Comparison of ENCODE assay signal across 11 cellular contexts in genomic region chr3:171788546-171789351, GRCh38. TPM values are rescaled to one million over a fixed set of nuclear protein-coding genes. Genes with fewer than 3 reads are reported as not detected.
DNase-seq lines count a peak whose midpoint lies in the region; ATAC-seq and TF ChIP-seq lines count a peak whose summit lies in the region.
"Had no signal": no experiment of that assay in that cellular context is flagged by ENCODE, and none has a peak within 500 bp of the region (broad histone marks: within the 10 kb centered on the region; RNA-seq: fewer than 3 reads in every experiment).

No MANE protein-coding gene starts in this region.

- peaks cover 8% of the 10 kb centered on the region for H3K27me3 Mint-ChIP-seq in activated CD4-positive, alpha-beta T cell treated with anti-CD3 and anti-CD28 coated beads, Interleukin-2, amount 10 ng/mL, durations not matched to agents 7 days and 5 days
- peaks cover 4% of the 10 kb centered on the region for H3K27me3 Mint-ChIP-seq in activated T-cell treated with anti-CD3 and anti-CD28 coated beads, Interleukin-2, amount 50 U/mL, for 4 hours (ENCODE audit: low read depth)
- H3K27me3 Mint-ChIP-seq in immature natural killer cell (ENCODE audit: low read depth in 3 of 3), result peaks cover 0 to 2% (median 0%) of the 10 kb centered on the region in 3 donors

- H3K27me3 ChIP-seq in adipocyte (replicated peaks; ENCODE audit: control insufficient read depth, insufficient read depth, low read length), result no peaks in the 10 kb centered on the region

- ATAC-seq in left ventricle myocardium superior, result peak; percentile 72
- ATAC-seq in activated T-cell treated with anti-CD3 and anti-CD28 coated beads, Interleukin-2, amount 50 U/mL, for 4 hours, result no peak

- H3K4me1 Mint-ChIP-seq in activated CD4-positive, alpha-beta T cell treated with anti-CD3 and anti-CD28 coated beads, Interleukin-2, amount 10 ng/mL, durations not matched to agents 7 days and 5 days, result no peaks in the 10 kb centered on the region
- no peaks in the 10 kb centered on the region for H3K4me1 Mint-ChIP-seq in activated T-cell treated with anti-CD3 and anti-CD28 coated beads, Interleukin-2, amount 50 U/mL, for 4 hours (ENCODE audit: low read depth)
- H3K4me1 Mint-ChIP-seq in immature natural killer cell, result no peaks in the 10 kb centered on the region

- H3K9ac ChIP-seq in adipocyte (ENCODE audit: low read length), result no peak overlapping the region

- CTCF ChIA-PET in AG04449 (lab: Yijun Ruan, JAX), result interaction anchor here (0.9 to 5.3 kb wide), 4 partner anchors 12 to 85 kb away, joined by 3 to 52 read pairs (median 5); no protein-coding TSS in a partner anchor
- CTCF ChIA-PET in activated CD4-positive, alpha-beta T cell treated with anti-CD3 and anti-CD28 coated beads, Interleukin-2, amount 10 ng/mL, durations not matched to agents 7 days and 5 days (lab: Charles Lee), result no interaction called here

- DNase-seq in AG04449 (ENCODE audit: low read depth, low spot score) (peak; percentile 76), adipocyte (ENCODE audit: low read depth) (peak; percentile 65), left ventricle myocardium superior (no peak), ecto neural progenitor cell (ENCODE audit: low spot score) (no peak), immature natural killer cell (no peak)
- DNase-seq in Jurkat, Clone E6-1 (ENCODE audit: low read depth, low spot score), result peak; percentile 20
- DNase-seq in activated CD4-positive, alpha-beta T cell treated with anti-CD3 and anti-CD28 coated beads, Interleukin-2, amount 10 ng/mL, durations not matched to agents 7 days and 5 days, result no peak
- DNase-seq in activated T-cell treated with anti-CD3 and anti-CD28 coated beads, Interleukin-2, amount 50 U/mL, for 4 hours, result no peak
- DNase-seq: DMS153 had no signal

- no peak overlapping the region for H3K4me3 Mint-ChIP-seq in activated CD4-positive, alpha-beta T cell treated with anti-CD3 and anti-CD28 coated beads, Interleukin-2, amount 10 ng/mL, durations not matched to agents 7 days and 5 days
- no peak overlapping the region for H3K4me3 Mint-ChIP-seq in activated T-cell treated with anti-CD3 and anti-CD28 coated beads, Interleukin-2, amount 50 U/mL, for 4 hours
- H3K4me3 Mint-ChIP-seq in immature natural killer cell, result no peak overlapping the region
- H3K4me3 Mint-ChIP-seq: neural crest cell had no signal

- no peaks in the 10 kb centered on the region for H3K9me3 Mint-ChIP-seq in activated CD4-positive, alpha-beta T cell treated with anti-CD3 and anti-CD28 coated beads, Interleukin-2, amount 10 ng/mL, durations not matched to agents 7 days and 5 days
- no peaks in the 10 kb centered on the region for H3K9me3 Mint-ChIP-seq in activated T-cell treated with anti-CD3 and anti-CD28 coated beads, Interleukin-2, amount 50 U/mL, for 4 hours
- no peaks in the 10 kb centered on the region for H3K9me3 Mint-ChIP-seq in immature natural killer cell

- H3K4me1 ChIP-seq in adipocyte (ENCODE audit: control insufficient read depth, insufficient read depth, low read length), result peaks cover 9% of the 10 kb centered on the region

- TF ChIP-seq CTCF in AG04449 (IDR thresholded peaks at IDR 0.05; ENCODE audit: insufficient read depth, low read length, missing control alignments), result no peak

- no peaks in the 10 kb centered on the region for H3K36me3 Mint-ChIP-seq in activated CD4-positive, alpha-beta T cell treated with anti-CD3 and anti-CD28 coated beads, Interleukin-2, amount 10 ng/mL, durations not matched to agents 7 days and 5 days (ENCODE audit: low read depth)
- H3K36me3 Mint-ChIP-seq in activated T-cell treated with anti-CD3 and anti-CD28 coated beads, Interleukin-2, amount 50 U/mL, for 4 hours (ENCODE audit: insufficient read depth), result no peaks in the 10 kb centered on the region
- H3K36me3 Mint-ChIP-seq in immature natural killer cell, result peaks cover 4 to 6% (median 4%) of the 10 kb centered on the region in 3 donors

- H3K4me3 ChIP-seq in AG04449 (ENCODE audit: low read depth, low read length) (no peak overlapping the region), adipocyte (ENCODE audit: low read length) (no peak overlapping the region)
- H3K4me3 ChIP-seq in Jurkat, Clone E6-1 (ENCODE audit: low read length), result no peak overlapping the region

- no peaks in the 10 kb centered on the region for H3K9me3 ChIP-seq in adipocyte (ENCODE audit: control insufficient read depth, low read length)

- H3K27ac Mint-ChIP-seq in activated CD4-positive, alpha-beta T cell treated with anti-CD3 and anti-CD28 coated beads, Interleukin-2, amount 10 ng/mL, durations not matched to agents 7 days and 5 days, result no peak overlapping the region
- peak overlapping the region in 2 of 6 donors; percentile 18 to 22 for H3K27ac Mint-ChIP-seq in immature natural killer cell

- no peaks in the 10 kb centered on the region for H3K36me3 ChIP-seq in adipocyte (ENCODE audit: control insufficient read depth, insufficient read depth, low read length, severe bottlenecking)

- intact Hi-C loops in left ventricle myocardium superior (cut with micrococcal nuclease), result no loop called here

- POLR2A ChIA-PET in AG04449 (lab: Yijun Ruan, JAX), result interaction anchor here (1.3 kb wide), 1 partner anchor 13 kb away, joined by 5 read pairs; no protein-coding TSS in a partner anchor
- POLR2A ChIA-PET in activated CD4-positive, alpha-beta T cell treated with anti-CD3 and anti-CD28 coated beads, Interleukin-2, amount 10 ng/mL, durations not matched to agents 7 days and 5 days (lab: Charles Lee), result no interaction called here

RNA-seq across cellular contexts. Expression of gene PLD1, which starts 21.5 kb away (rescaled TPM):
- polyA plus RNA-seq in Jurkat, Clone E6-1 (2012; ENCODE audit: insufficient read depth, insufficient read length), result 2.3 TPM
- total RNA-seq in left ventricle myocardium superior, result 75.1 TPM
- total RNA-seq in activated CD4-positive, alpha-beta T cell treated with anti-CD3 and anti-CD28 coated beads, Interleukin-2, amount 10 ng/mL, durations not matched to agents 7 days and 5 days, result under 1 TPM; 0.50 to 0.94 TPM
- total RNA-seq in activated T-cell treated with anti-CD3 and anti-CD28 coated beads, Interleukin-2, amount 50 U/mL, for 4 hours, result 1 to 10 TPM in 1 of 3 donors, under 1 TPM in 2; 0.52 to 1.3 (median 0.66) TPM
- 1 to 10 TPM in 2 of 3 donors, not detected in 1; 3.8 to 7.2 TPM for polyA plus RNA-seq in immature natural killer cell

RNA-seq across cellular contexts. Expression of gene TMEM212, which starts 54.4 kb away (rescaled TPM):
- polyA plus RNA-seq in Jurkat, Clone E6-1 (2012; ENCODE audit: insufficient read depth, insufficient read length), result not detected
- total RNA-seq in left ventricle myocardium superior, result not detected
- total RNA-seq in activated CD4-positive, alpha-beta T cell treated with anti-CD3 and anti-CD28 coated beads, Interleukin-2, amount 10 ng/mL, durations not matched to agents 7 days and 5 days, result not detected
- not detected for total RNA-seq in activated T-cell treated with anti-CD3 and anti-CD28 coated beads, Interleukin-2, amount 50 U/mL, for 4 hours
- polyA plus RNA-seq in immature natural killer cell, result not detected
- total RNA-seq: neural crest cell had no signal
- polyA plus RNA-seq: thymus had no signal

Comparison
In these comparisons a context has a peak if more than half of its experiments do, and no peak if none do; other contexts are left out.
1. DNase-seq: peak in AG04449 (single experiment), Jurkat, Clone E6-1 (single experiment) and adipocyte (single experiment); none in left ventricle myocardium superior (single experiment), activated CD4-positive, alpha-beta T cell treated with anti-CD3 and anti-CD28 coated beads, Interleukin-2, amount 10 ng/mL, durations not matched to agents 7 days and 5 days (single experiment), ecto neural progenitor cell (single experiment), activated T-cell treated with anti-CD3 and anti-CD28 coated beads, Interleukin-2, amount 50 U/mL, for 4 hours (single experiment) and immature natural killer cell (0 of 3).
2. RNA of gene PLD1, which starts 21.5 kb away (total RNA-seq): 75.1 TPM in left ventricle myocardium superior (single experiment); 0.50 to 0.94 TPM in activated CD4-positive, alpha-beta T cell treated with anti-CD3 and anti-CD28 coated beads, Interleukin-2, amount 10 ng/mL, durations not matched to agents 7 days and 5 days and 0.52 to 1.3 TPM in activated T-cell treated with anti-CD3 and anti-CD28 coated beads, Interleukin-2, amount 50 U/mL, for 4 hours; every median in the first group is over 10 times any median in the second.